Comparison of ENCODE assay signal across 18 cellular contexts in genomic region chr5:35185518-35185917, GRCh38. TPM values are rescaled to one million over a fixed set of nuclear protein-coding genes. Genes with fewer than 3 reads are reported as not detected.
"Had no signal": no experiment of that assay in that cellular context is flagged by ENCODE, and none has a peak within 500 bp of the region (broad histone marks: within the 10 kb centered on the region; RNA-seq: fewer than 3 reads in every experiment).

No MANE protein-coding gene starts in this region.

- H3K4me1 Mint-ChIP-seq: activated CD4-positive, alpha-beta memory T cell treated with anti-CD3 and anti-CD28 coated beads, Interleukin-2, amount 10 ng/mL, durations not matched to agents 7 days and 5 days; activated naive CD8-positive, alpha-beta T cell treated with anti-CD3 and anti-CD28 coated beads for 36 hours had no signal

- H3K9me3 Mint-ChIP-seq: activated CD4-positive, alpha-beta memory T cell treated with anti-CD3 and anti-CD28 coated beads, Interleukin-2, amount 10 ng/mL, durations not matched to agents 7 days and 5 days; activated naive CD8-positive, alpha-beta T cell treated with anti-CD3 and anti-CD28 coated beads for 36 hours; activated T-cell treated with anti-CD3 and anti-CD28 coated beads, Interleukin-2, amount 50 U/mL, for 72 hours; natural killer cell treated with Interleukin-12 subunit alpha and Interleukin-12 subunit beta and Interleukin-15 and Interleukin-18, amount 100 ng/mL, for 72 hours; stimulated activated naive CD8-positive, alpha-beta T cell treated with anti-CD3 and anti-CD28 coated beads, Interleukin-15, Interleukin-2, amounts not matched to agents 100 ng/mL and 50 ng/mL, for 24 hours; T-helper 2 cell treated with Interferon-gamma antibody and Interleukin-4, amounts not matched to agents 5 μg/mL and 100 μg/mL, for 36 hours had no signal

- H3K4me3 ChIP-seq: breast epithelium, heart left ventricle, lung had no signal

- H3K4me3 Mint-ChIP-seq: activated CD4-positive, alpha-beta memory T cell treated with anti-CD3 and anti-CD28 coated beads, Interleukin-2, amount 10 ng/mL, durations not matched to agents 7 days and 5 days; activated naive CD8-positive, alpha-beta T cell treated with anti-CD3 and anti-CD28 coated beads for 36 hours; activated T-cell treated with anti-CD3 and anti-CD28 coated beads, Interleukin-2, amount 50 U/mL, for 72 hours; natural killer cell treated with Interleukin-12 subunit alpha and Interleukin-12 subunit beta and Interleukin-15 and Interleukin-18, amount 100 ng/mL, for 72 hours; stimulated activated naive CD8-positive, alpha-beta T cell treated with anti-CD3 and anti-CD28 coated beads, Interleukin-15, Interleukin-2, amounts not matched to agents 100 ng/mL and 50 ng/mL, for 24 hours; T-helper 2 cell treated with Interferon-gamma antibody and Interleukin-4, amounts not matched to agents 5 μg/mL and 100 μg/mL, for 36 hours had no signal

- H3K4me1 ChIP-seq: breast epithelium, heart left ventricle had no signal

- H3K36me3 Mint-ChIP-seq: activated naive CD8-positive, alpha-beta T cell treated with anti-CD3 and anti-CD28 coated beads for 36 hours; natural killer cell treated with Interleukin-12 subunit alpha and Interleukin-12 subunit beta and Interleukin-15 and Interleukin-18, amount 100 ng/mL, for 72 hours had no signal

- H3K9me3 ChIP-seq: breast epithelium, heart left ventricle had no signal

- H3K27ac ChIP-seq: breast epithelium, heart left ventricle had no signal

- DNase-seq: activated CD4-positive, alpha-beta memory T cell treated with anti-CD3 and anti-CD28 coated beads, Interleukin-2, amount 10 ng/mL, durations not matched to agents 7 days and 5 days; activated CD4-positive, alpha-beta T cell treated with anti-CD3 and anti-CD28 coated beads for 1 hour; activated gamma-delta T cell treated with Interleukin-2 at 50 U/mL for 16 hours; activated naive CD8-positive, alpha-beta T cell treated with anti-CD3 and anti-CD28 coated beads for 36 hours; activated T-cell treated with anti-CD3 and anti-CD28 coated beads, Interleukin-2, amount 50 U/mL, for 72 hours; anterior cingulate cortex; effector CD4-positive, alpha-beta T cell; heart left ventricle; midbrain; occipital lobe; stimulated activated CD4-positive, alpha-beta T cell treated with anti-CD3 and anti-CD28 coated beads, Interleukin-4, amount 100 ng/mL, for 24 hours; SW 1271 had no signal

- H3K27me3 ChIP-seq: breast epithelium had no signal

- H3K36me3 ChIP-seq: breast epithelium, heart left ventricle had no signal

- H3K27ac Mint-ChIP-seq: activated CD4-positive, alpha-beta memory T cell treated with anti-CD3 and anti-CD28 coated beads, Interleukin-2, amount 10 ng/mL, durations not matched to agents 7 days and 5 days; activated naive CD8-positive, alpha-beta T cell treated with anti-CD3 and anti-CD28 coated beads for 36 hours; activated T-cell treated with anti-CD3 and anti-CD28 coated beads, Interleukin-2, amount 50 U/mL, for 72 hours; natural killer cell treated with Interleukin-12 subunit alpha and Interleukin-12 subunit beta and Interleukin-15 and Interleukin-18, amount 100 ng/mL, for 72 hours; stimulated activated naive CD8-positive, alpha-beta T cell treated with anti-CD3 and anti-CD28 coated beads, Interleukin-15, Interleukin-2, amounts not matched to agents 100 ng/mL and 50 ng/mL, for 24 hours; T-helper 2 cell treated with Interferon-gamma antibody and Interleukin-4, amounts not matched to agents 5 μg/mL and 100 μg/mL, for 36 hours had no signal

RNA-seq across cellular contexts. Expression of gene PRLR, which starts 44.8 kb away (rescaled TPM):
- total RNA-seq: activated CD4-positive, alpha-beta memory T cell treated with anti-CD3 and anti-CD28 coated beads, Interleukin-2, amount 10 ng/mL, durations not matched to agents 7 days and 5 days; activated naive CD8-positive, alpha-beta T cell treated with anti-CD3 and anti-CD28 coated beads for 36 hours; natural killer cell treated with Interleukin-12 subunit alpha and Interleukin-12 subunit beta and Interleukin-15 and Interleukin-18, amount 100 ng/mL, for 72 hours; pulmonary artery endothelial cell had no signal
